20 cellular contexts compared by ENCODE assay signal in the genomic region with DNA sequence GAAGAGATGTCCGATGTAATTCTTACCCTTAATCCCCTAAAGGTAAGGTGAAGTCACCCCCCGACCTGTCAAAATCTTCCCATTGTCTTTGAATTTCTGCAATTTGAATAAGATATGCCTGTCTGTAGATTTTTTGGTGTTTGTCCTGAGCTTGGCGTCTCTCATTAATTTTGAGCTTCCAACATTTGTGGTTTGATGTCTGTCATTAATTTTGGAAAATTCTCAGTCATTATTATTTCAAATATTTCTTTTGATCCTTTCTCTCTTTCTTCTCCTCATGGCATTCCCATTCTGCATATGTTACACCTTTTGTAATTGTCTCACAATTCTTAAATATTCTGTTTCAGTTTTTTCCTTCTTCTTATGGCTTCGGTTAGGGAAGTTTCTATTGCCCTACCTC.
"Had no signal": no experiment of that assay in that cellular context is flagged by ENCODE, and none has a peak within 500 bp of the region (broad histone marks: within the 10 kb centered on the region; RNA-seq: fewer than 3 reads in every experiment).

No MANE protein-coding gene starts in this region.

- H3K9me3 ChIP-seq: sigmoid colon, upper lobe of left lung had no signal

- FAIRE-seq: keratinocyte had no signal

- H3K27me3 ChIP-seq: foreskin keratinocyte, sigmoid colon, upper lobe of left lung had no signal

- H3K4me1 ChIP-seq: foreskin keratinocyte had no signal

- H3K27ac ChIP-seq: foreskin keratinocyte, upper lobe of left lung had no signal

- H3K27me3 Mint-ChIP-seq: activated naive CD4-positive, alpha-beta T cell treated with anti-CD3 and anti-CD28 coated beads, Interleukin-2, amount 10 ng/mL, durations not matched to agents 7 days and 5 days; dendritic cell treated with granulocyte-macrophage colony-stimulating factor and Interleukin-4, amounts not matched to agents 40 ng/mL and 50 ng/mL, for 4 days had no signal

- H3K4me1 Mint-ChIP-seq: activated naive CD4-positive, alpha-beta T cell treated with anti-CD3 and anti-CD28 coated beads, Interleukin-2, amount 10 ng/mL, durations not matched to agents 7 days and 5 days; naive thymus-derived CD4-positive, alpha-beta T cell had no signal

- H3K4me3 Mint-ChIP-seq: activated naive CD4-positive, alpha-beta T cell treated with anti-CD3 and anti-CD28 coated beads, Interleukin-2, amount 10 ng/mL, durations not matched to agents 7 days and 5 days; dendritic cell treated with granulocyte-macrophage colony-stimulating factor and Interleukin-4, amounts not matched to agents 40 ng/mL and 50 ng/mL, for 4 days; naive thymus-derived CD4-positive, alpha-beta T cell; neural crest cell had no signal

- H3K9me3 Mint-ChIP-seq: activated naive CD4-positive, alpha-beta T cell treated with anti-CD3 and anti-CD28 coated beads, Interleukin-2, amount 10 ng/mL, durations not matched to agents 7 days and 5 days; neural crest cell had no signal

- H3K36me3 ChIP-seq: sigmoid colon, upper lobe of left lung had no signal

- H3K27ac Mint-ChIP-seq: activated naive CD4-positive, alpha-beta T cell treated with anti-CD3 and anti-CD28 coated beads, Interleukin-2, amount 10 ng/mL, durations not matched to agents 7 days and 5 days; dendritic cell treated with granulocyte-macrophage colony-stimulating factor and Interleukin-4, amounts not matched to agents 40 ng/mL and 50 ng/mL, for 4 days; naive thymus-derived CD4-positive, alpha-beta T cell had no signal

- H3K4me3 ChIP-seq: sigmoid colon, upper lobe of left lung had no signal

- H3K36me3 Mint-ChIP-seq: activated naive CD4-positive, alpha-beta T cell treated with anti-CD3 and anti-CD28 coated beads, Interleukin-2, amount 10 ng/mL, durations not matched to agents 7 days and 5 days; naive thymus-derived CD4-positive, alpha-beta T cell had no signal

- ATAC-seq: naive thymus-derived CD4-positive, alpha-beta T cell had no signal

- DNase-seq: activated CD4-positive, alpha-beta T cell treated with anti-CD3 and anti-CD28 coated beads for 4 hours; activated CD4-positive, alpha-beta T cell treated with anti-CD3 and anti-CD28 coated beads, Interleukin-2, amount 50 U/mL, for 48 hours; activated CD4-positive, CD25-positive, alpha-beta regulatory T cell; activated CD8-positive, alpha-beta memory T cell treated with anti-CD3 and anti-CD28 coated beads, Interleukin-2, amount 50 U/mL, for 48 hours; activated effector memory CD4-positive, alpha-beta T cell treated with anti-CD3 and anti-CD28 coated beads, Interleukin-2, amount 50 U/mL, for 16 hours; activated naive CD4-positive, alpha-beta T cell treated with anti-CD3 and anti-CD28 coated beads, Interleukin-2, amount 10 ng/mL, durations not matched to agents 7 days and 5 days; amygdala; effector CD4-positive, alpha-beta T cell; foreskin keratinocyte; left colon; naive thymus-derived CD4-positive, alpha-beta T cell; occipital lobe; sigmoid colon; stimulated activated CD4-positive, alpha-beta T cell treated with anti-CD3 and anti-CD28 coated beads, Interleukin-4, amount 100 ng/mL, for 24 hours; stimulated activated naive CD4-positive, alpha-beta T cell treated with Interleukin-2 at 50 U/mL for 16 hours; T-helper 9 cell; upper lobe of left lung had no signal
